13 cellular contexts compared by ENCODE assay signal in the genomic region with DNA sequence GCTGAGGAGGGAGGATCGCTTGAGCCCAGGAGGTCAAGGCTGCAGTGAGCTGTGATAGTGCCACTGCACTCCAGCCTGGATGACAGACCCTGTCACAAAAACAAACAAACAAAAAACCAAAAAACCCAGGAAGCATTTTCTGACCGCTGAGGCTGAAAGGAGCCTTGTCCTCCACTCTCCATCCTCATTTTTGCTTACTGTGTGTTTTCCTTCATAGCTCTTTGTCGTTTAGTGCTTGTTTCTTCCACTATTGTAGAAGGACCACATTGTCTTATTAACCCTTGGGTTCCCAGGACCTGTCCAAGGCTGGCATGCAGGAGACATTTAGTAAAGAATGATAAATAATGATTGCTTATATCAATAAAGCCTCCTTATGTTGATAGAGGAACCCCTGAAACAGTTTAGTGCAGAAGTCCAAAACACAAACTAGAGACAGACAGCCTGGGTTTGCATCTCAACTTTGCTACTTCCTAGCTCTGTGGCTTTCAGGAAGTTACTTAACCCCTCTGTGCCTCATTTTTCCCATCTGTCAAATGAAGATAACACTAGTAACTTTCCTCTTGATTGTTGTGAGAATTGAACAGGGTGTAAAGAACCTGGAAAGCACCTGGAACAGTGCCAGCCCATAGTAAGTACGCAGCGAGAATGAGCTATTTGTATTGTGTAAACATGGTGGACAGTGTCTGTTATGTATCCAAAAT.
A peak's percentile ranks its signal among the peaks of the same experiment; 100 is the strongest.
DNase-seq lines count a peak whose midpoint lies in the region; ATAC-seq, FAIRE-seq and TF ChIP-seq lines count a peak whose summit lies in the region.
"Had no signal": no experiment of that assay in that cellular context is flagged by ENCODE, and none has a peak within 500 bp of the region (broad histone marks: within the 10 kb centered on the region; RNA-seq: fewer than 3 reads in every experiment).

No MANE protein-coding gene starts in this region.

- TF ChIP-seq CTCF in cardiac fibroblast (IDR thresholded peaks at IDR 0.05; ENCODE audit: low read depth, low read length) (no peak), pancreas (IDR thresholded peaks at IDR 0.05) (no peak)

- 34 to 35% methylated on average over 5 of the region's 5 CpGs for WGBS in pancreas, 2 donors

- intact Hi-C loops in pancreas (cut with DNase I): no loop called here

- peaks cover 0 to 12% (median 0%) of the 10 kb centered on the region in 3 donors for H3K4me1 ChIP-seq in pancreas

- DNase-seq in activated CD8-positive, alpha-beta memory T cell treated with anti-CD3 and anti-CD28 coated beads for 24 hours: peak; percentile 32
- no peak for DNase-seq in activated CD8-positive, alpha-beta memory T cell treated with anti-CD3 and anti-CD28 coated beads, Interleukin-2, amount 50 U/mL, for 4 hours
- DNase-seq in NCI-H345 treated with DMSO at 0.1 percent for 48 hours (lab: John Stamatoyannopoulos, UW; ENCODE audit: unreplicated experiment) (peak; percentile 79), cardiac fibroblast (ENCODE audit: low read depth in 2 of 2) (peak; percentile 9 to 12), pancreas (no peak), SK-N-DZ (ENCODE audit: low spot score) (no peak), EL (no peak), NCI-H1694 treated with DMSO at 0.1 percent for 48 hours (lab: John Stamatoyannopoulos, UW) (no peak)
- DNase-seq: activated T-cell treated with anti-CD3 and anti-CD28 coated beads, Interleukin-2, amount 50 U/mL, for 48 hours; DND-41; kidney glomerular epithelial cell had no signal

- no peaks in the 10 kb centered on the region for H3K27me3 ChIP-seq in pancreas
- H3K27me3 ChIP-seq: suprapubic skin had no signal

- H3K27ac ChIP-seq in pancreas: no peak overlapping the region
- H3K27ac ChIP-seq: suprapubic skin had no signal

- no peaks in the 10 kb centered on the region for H3K9me3 ChIP-seq in pancreas
- H3K9me3 ChIP-seq: suprapubic skin had no signal

- no peak for FAIRE-seq in pancreas (lab: Jason Lieb, UNC)
- FAIRE-seq: endometrium had no signal

- H3K4me3 ChIP-seq in cardiac fibroblast (replicated peaks in 1 of 2; ENCODE audit: low read depth in 2 of 2, low read length in 2 of 2) (no peak overlapping the region), pancreas (no peak overlapping the region)
- H3K4me3 ChIP-seq: suprapubic skin had no signal

- H3K36me3 ChIP-seq in pancreas: no peaks in the 10 kb centered on the region
- H3K36me3 ChIP-seq: suprapubic skin had no signal

- peak in 3 of 4 donors; percentile 41 to 77 (median 68) for ATAC-seq in pancreas

Comparison
In these comparisons a context has a peak if more than half of its experiments do, and no peak if none do; other contexts are left out.
1. DNase-seq: peak in activated CD8-positive, alpha-beta memory T cell treated with anti-CD3 and anti-CD28 coated beads for 24 hours (single experiment), NCI-H345 treated with DMSO at 0.1 percent for 48 hours (single experiment) and cardiac fibroblast (2 of 2); none in activated CD8-positive, alpha-beta memory T cell treated with anti-CD3 and anti-CD28 coated beads, Interleukin-2, amount 50 U/mL, for 4 hours (single experiment), pancreas (0 of 6), SK-N-DZ (single experiment), EL (single experiment) and NCI-H1694 treated with DMSO at 0.1 percent for 48 hours (single experiment).